8 cellular contexts compared by ENCODE assay signal in genomic region chr9:9222730-9223129, GRCh38.
"Had no signal": no experiment of that assay in that cellular context is flagged by ENCODE, and none has a peak within 500 bp of the region (broad histone marks: within the 10 kb centered on the region; RNA-seq: fewer than 3 reads in every experiment).

No MANE protein-coding gene starts in this region.

- DNase-seq: GDM1, GF-D8 had no signal

- FAIRE-seq: G401.6, GM12878, GM12891, GM12892, GM18507, GM19239 had no signal

- ATAC-seq: GM12878 had no signal

- H3K4me3 ChIP-seq: GM12878 had no signal
